27 cellular contexts compared by ENCODE assay signal in the genomic region with DNA sequence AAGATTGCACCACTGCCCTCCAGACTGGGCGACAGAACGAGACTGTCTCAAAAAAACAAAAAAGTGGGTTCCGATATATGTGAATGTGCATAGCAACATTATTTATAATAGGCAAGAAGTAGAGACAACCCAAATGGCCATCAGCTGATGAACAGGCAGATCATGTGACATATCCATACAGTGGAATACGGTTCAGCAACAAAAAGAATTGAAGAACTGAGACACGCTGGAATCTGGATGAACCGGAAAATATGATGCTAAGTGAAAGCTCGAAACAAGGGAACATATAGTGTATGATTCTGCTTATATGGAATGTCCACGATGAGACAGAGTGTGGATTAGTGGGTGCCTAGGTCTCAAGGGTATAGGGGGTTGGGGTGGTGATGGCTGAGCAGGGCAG.
"Had no signal": no experiment of that assay in that cellular context is flagged by ENCODE, and none has a peak within 500 bp of the region (broad histone marks: within the 10 kb centered on the region; RNA-seq: fewer than 3 reads in every experiment).

No MANE protein-coding gene starts in this region.

- H3K4me3 Mint-ChIP-seq: effector memory CD8-positive, alpha-beta T cell; mesothelial cell of epicardium; nephron progenitor cell; stimulated activated memory B cell treated with anti-CD40 and anti-IgM and Interleukin-4, amounts not matched to agents 10 μg/mL and 1 μg/mL and 100 μg/mL, for 72 hours had no signal

- DNase-seq: cortex of kidney; effector memory CD8-positive, alpha-beta T cell; erythroblast; esophagus squamous epithelium; foreskin melanocyte; glutamatergic neuron; heart right ventricle; hippocampal formation; left cardiac atrium; mesenchymal stem cell; mucosa of descending colon; naive B cell; nephron progenitor cell; nucleus accumbens; sigmoid colon; stimulated activated CD4-positive, alpha-beta T cell treated with anti-CD3 and anti-CD28 coated beads, Interleukin-2, amount 100 ng/mL, for 24 hours; stimulated activated CD4-positive, alpha-beta T cell treated with anti-CD3 and anti-CD28 coated beads, Interleukin-4, amount 100 ng/mL, for 4 hours; stimulated activated naive CD8-positive, alpha-beta T cell treated with anti-CD3 and anti-CD28 coated beads, Interleukin-15, Interleukin-2, amounts not matched to agents 100 U/mL and 50 U/mL, for 24 hours; substantia nigra; testis; upper lobe of left lung had no signal

- H3K4me1 Mint-ChIP-seq: mesothelial cell of epicardium had no signal

- ATAC-seq: effector memory CD8-positive, alpha-beta T cell; heart right ventricle; left cardiac atrium; left lung; mucosa of descending colon; stimulated activated memory B cell treated with anti-CD40 and anti-IgM and Interleukin-4, amounts not matched to agents 10 μg/mL and 1 μg/mL and 100 μg/mL, for 72 hours; stimulated activated naive CD8-positive, alpha-beta T cell treated with anti-CD3 and anti-CD28 coated beads, Interleukin-15, Interleukin-2, amounts not matched to agents 100 U/mL and 50 U/mL, for 24 hours had no signal

- H3K27me3 Mint-ChIP-seq: effector memory CD8-positive, alpha-beta T cell; naive B cell; stimulated activated memory B cell treated with anti-CD40 and anti-IgM and Interleukin-4, amounts not matched to agents 10 μg/mL and 1 μg/mL and 100 μg/mL, for 72 hours had no signal

- H3K4me1 ChIP-seq: esophagus squamous epithelium, heart right ventricle, left lung, prostate gland, right atrium auricular region, sigmoid colon, testis, tibial artery, upper lobe of left lung had no signal

- H3K27ac Mint-ChIP-seq: mesothelial cell of epicardium; nephron progenitor cell; stimulated activated memory B cell treated with anti-CD40 and anti-IgM and Interleukin-4, amounts not matched to agents 10 μg/mL and 1 μg/mL and 100 μg/mL, for 72 hours had no signal

- H3K9me3 ChIP-seq: esophagus squamous epithelium, heart right ventricle, left lung, mucosa of descending colon, prostate gland, right atrium auricular region, sigmoid colon, testis, tibial artery, upper lobe of left lung had no signal

- H3K4me3 ChIP-seq: esophagus squamous epithelium, heart right ventricle, left lung, mucosa of descending colon, prostate gland, right atrium auricular region, sigmoid colon, testis, tibial artery, upper lobe of left lung had no signal

- H3K27ac ChIP-seq: esophagus squamous epithelium, heart right ventricle, left lung, prostate gland, right atrium auricular region, sigmoid colon, testis, tibial artery, upper lobe of left lung had no signal

- H3K9me3 Mint-ChIP-seq: effector memory CD8-positive, alpha-beta T cell; naive B cell; stimulated activated memory B cell treated with anti-CD40 and anti-IgM and Interleukin-4, amounts not matched to agents 10 μg/mL and 1 μg/mL and 100 μg/mL, for 72 hours had no signal

- H3K27me3 ChIP-seq: esophagus squamous epithelium, heart right ventricle, left lung, right atrium auricular region, sigmoid colon, testis, tibial artery, upper lobe of left lung had no signal
